Comparison of ENCODE assay signal across 1 cellular context in the genomic region with DNA sequence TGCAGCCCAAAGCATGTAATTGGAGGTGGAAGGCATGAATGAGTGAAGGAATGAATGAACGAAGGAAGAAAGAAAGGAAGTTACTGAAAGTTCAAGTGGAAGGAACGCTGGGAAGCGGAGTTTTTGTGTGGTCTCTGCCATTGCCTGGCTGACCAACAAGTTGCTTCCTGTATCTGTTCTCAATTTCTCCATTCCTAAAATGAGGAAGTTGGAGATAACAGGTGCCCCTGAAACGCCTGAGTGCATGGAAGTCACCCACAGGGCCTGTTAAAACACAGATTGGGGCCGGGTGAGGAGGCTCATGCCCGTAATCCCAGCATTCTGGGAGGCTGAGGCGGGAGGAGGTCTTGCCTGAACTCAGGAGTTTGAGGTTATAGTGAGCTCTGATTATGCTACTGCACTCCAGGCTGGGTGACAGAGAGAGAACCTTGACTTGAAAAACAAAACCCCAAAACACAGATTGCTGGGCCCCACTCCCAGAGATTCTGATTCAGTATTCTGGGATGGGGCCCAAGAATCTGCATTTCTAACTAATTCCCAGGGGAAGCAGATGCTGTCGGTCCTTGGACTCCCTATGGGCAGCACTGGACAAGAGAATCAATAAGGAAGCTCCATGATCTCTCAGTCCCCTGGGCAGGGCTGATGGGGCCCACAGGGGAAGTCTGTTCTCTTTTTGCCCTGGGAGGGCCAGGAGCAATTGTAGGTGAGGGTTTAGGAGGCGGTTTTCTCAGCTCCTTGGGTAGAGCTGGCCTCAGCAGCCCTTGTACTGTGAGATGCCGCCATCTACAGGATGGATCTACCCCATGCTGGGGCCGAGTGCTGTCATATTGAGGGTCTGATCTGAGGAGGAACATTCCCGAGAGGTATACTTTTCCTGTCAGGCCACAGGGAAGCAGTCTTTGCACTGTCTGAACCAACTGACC.
TF ChIP-seq lines count a peak whose summit lies in the region.

No MANE protein-coding gene starts in this region.

TF ChIP-seq in HCT116, 20 proteins besides CTCF, POLR2A, EP300 and RAD21 (continued from another document):
- TF ChIP-seq, protein P1, sequence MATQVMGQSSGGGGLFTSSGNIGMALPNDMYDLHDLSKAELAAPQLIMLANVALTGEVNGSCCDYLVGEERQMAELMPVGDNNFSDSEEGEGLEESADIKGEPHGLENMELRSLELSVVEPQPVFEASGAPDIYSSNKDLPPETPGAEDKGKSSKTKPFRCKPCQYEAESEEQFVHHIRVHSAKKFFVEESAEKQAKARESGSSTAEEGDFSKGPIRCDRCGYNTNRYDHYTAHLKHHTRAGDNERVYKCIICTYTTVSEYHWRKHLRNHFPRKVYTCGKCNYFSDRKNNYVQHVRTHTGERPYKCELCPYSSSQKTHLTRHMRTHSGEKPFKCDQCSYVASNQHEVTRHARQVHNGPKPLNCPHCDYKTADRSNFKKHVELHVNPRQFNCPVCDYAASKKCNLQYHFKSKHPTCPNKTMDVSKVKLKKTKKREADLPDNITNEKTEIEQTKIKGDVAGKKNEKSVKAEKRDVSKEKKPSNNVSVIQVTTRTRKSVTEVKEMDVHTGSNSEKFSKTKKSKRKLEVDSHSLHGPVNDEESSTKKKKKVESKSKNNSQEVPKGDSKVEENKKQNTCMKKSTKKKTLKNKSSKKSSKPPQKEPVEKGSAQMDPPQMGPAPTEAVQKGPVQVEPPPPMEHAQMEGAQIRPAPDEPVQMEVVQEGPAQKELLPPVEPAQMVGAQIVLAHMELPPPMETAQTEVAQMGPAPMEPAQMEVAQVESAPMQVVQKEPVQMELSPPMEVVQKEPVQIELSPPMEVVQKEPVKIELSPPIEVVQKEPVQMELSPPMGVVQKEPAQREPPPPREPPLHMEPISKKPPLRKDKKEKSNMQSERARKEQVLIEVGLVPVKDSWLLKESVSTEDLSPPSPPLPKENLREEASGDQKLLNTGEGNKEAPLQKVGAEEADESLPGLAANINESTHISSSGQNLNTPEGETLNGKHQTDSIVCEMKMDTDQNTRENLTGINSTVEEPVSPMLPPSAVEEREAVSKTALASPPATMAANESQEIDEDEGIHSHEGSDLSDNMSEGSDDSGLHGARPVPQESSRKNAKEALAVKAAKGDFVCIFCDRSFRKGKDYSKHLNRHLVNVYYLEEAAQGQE (IDR thresholded peaks at IDR 0.05; ENCODE audit: low read depth) = no peak
- no peak for TF ChIP-seq EZH2phosphoT487 (IDR thresholded peaks at IDR 0.05; ENCODE audit: borderline replicate concordance)
- no peak for TF ChIP-seq SRF (IDR thresholded peaks at IDR 0.05; ENCODE audit: low read depth)
- TF ChIP-seq YY1 (IDR thresholded peaks at IDR 0.05; ENCODE audit: extremely low read depth, insufficient replicate concordance, low read depth, low read length) = no peak
- TF ChIP-seq, protein P2, sequence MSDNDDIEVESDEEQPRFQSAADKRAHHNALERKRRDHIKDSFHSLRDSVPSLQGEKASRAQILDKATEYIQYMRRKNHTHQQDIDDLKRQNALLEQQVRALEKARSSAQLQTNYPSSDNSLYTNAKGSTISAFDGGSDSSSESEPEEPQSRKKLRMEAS (IDR thresholded peaks at IDR 0.05) = no peak
- TF ChIP-seq ZNF274 (IDR thresholded peaks at IDR 0.05; ENCODE audit: low read depth, low read length) = no peak
- no peak for TF ChIP-seq POLR2AphosphoS5 (IDR thresholded peaks at IDR 0.05; ENCODE audit: low read depth, low read length)
- TF ChIP-seq TCF7L2 (IDR thresholded peaks at IDR 0.05; ENCODE audit: borderline replicate concordance, extremely low read depth, insufficient read depth, insufficient read length) = no peak
- TF ChIP-seq EGR1 (IDR thresholded peaks at IDR 0.05; ENCODE audit: low read depth) = no peak
- TF ChIP-seq, protein P3, sequence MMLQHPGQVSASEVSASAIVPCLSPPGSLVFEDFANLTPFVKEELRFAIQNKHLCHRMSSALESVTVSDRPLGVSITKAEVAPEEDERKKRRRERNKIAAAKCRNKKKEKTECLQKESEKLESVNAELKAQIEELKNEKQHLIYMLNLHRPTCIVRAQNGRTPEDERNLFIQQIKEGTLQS (IDR thresholded peaks at IDR 0.05) = no peak
- no peak for TF ChIP-seq ZFX (IDR thresholded peaks at IDR 0.05)
- TF ChIP-seq ELF1 (IDR thresholded peaks at IDR 0.05; ENCODE audit: borderline replicate concordance, low read depth) = no peak
- no peak for TF ChIP-seq CEBPB (IDR thresholded peaks at IDR 0.05; ENCODE audit: low read depth)
